1 cellular context compared by ENCODE assay signal in genomic region chr5:97499605-97500004, GRCh38.
TF ChIP-seq lines count a peak whose summit lies in the region.

No MANE protein-coding gene starts in this region.

TF ChIP-seq in GM23338, 12 proteins besides CTCF, POLR2A, EP300 and RAD21 (continued from another document):
- TF ChIP-seq ZNF462 (CRISPR knock-in tag; IDR thresholded peaks at IDR 0.05) = no peak
- TF ChIP-seq EZH2 (IDR thresholded peaks at IDR 0.05; ENCODE audit: low read depth, unreplicated experiment) = no peak
- no peak for TF ChIP-seq ZNF114 (CRISPR knock-in tag; IDR thresholded peaks at IDR 0.05)
- no peak for TF ChIP-seq NANOG (IDR thresholded peaks at IDR 0.05; ENCODE audit: borderline replicate concordance)
- TF ChIP-seq POLR2AphosphoS5 (IDR thresholded peaks at IDR 0.05; ENCODE audit: low read depth) = no peak
- no peak for TF ChIP-seq ZNF331 (CRISPR knock-in tag; IDR thresholded peaks at IDR 0.05; ENCODE audit: low read depth)
TF ChIP-seq in GM23338: peak in this region for 0.
